In the genomic region with DNA sequence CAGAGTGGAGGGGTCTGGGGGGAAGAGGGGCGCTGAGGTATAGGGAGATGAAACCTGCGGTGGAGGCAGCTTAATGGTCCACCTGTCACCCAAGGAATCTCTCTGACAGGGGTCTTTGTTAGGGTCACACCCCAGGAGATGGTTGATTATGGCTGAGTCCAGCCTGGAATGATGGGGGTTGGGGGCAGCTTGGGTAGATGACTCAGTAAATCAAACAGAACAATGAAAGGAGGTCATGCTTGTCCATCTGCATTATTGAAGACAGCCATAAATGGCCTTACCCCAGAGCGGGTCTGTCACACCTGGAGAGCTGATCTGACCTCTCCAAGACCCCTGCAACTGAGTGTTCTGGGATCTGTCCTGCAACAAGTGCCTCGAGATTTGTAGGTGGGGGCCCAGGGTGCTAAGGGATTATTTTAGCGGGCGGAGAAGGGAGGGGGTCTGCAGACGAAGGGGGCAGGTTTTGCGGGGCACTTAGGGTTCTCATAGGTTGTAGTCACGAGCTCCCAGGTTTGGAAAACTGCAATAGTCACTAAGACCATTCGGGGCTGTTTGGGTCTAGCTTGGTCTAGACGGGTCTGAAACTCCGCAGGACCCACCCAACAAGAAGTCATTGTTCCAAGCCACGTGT, we compare ENCODE assay signal across 9 cellular contexts. TPM values are rescaled to one million over a fixed set of nuclear protein-coding genes. Genes with fewer than 3 reads are reported as not detected.
DNase-seq lines count a peak whose midpoint lies in the region; ATAC-seq and TF ChIP-seq lines count a peak whose summit lies in the region.
"Had no signal": no experiment of that assay in that cellular context is flagged by ENCODE, and none has a peak within 500 bp of the region (broad histone marks: within the 10 kb centered on the region; RNA-seq: fewer than 3 reads in every experiment).

No MANE protein-coding gene starts in this region.

- H2AFZ ChIP-seq in SK-N-SH (ENCODE audit: low read depth) = no peak overlapping the region

- peaks cover 0 to 1% of the 10 kb centered on the region in 2 experiments for H3K36me3 ChIP-seq in SK-N-SH (replicated peaks in 1 of 2; ENCODE audit: control insufficient read depth in 1 of 2, insufficient read depth in 2 of 2, low read length in 1 of 2)
- 0 out of 2 replicates have a peak, but pooled peaks cover 2% of the 10 kb centered on the region for H3K36me3 ChIP-seq in iPS DF 6.9 (ENCODE audit: control insufficient read depth, insufficient read depth, low read length)
- no peaks in the 10 kb centered on the region for H3K36me3 ChIP-seq in skeletal muscle tissue (ENCODE audit: control insufficient read depth in 3 of 3, insufficient read depth in 3 of 3, low read length in 3 of 3)

- DNase-seq in SK-N-SH (no peak), iPS DF 6.9 (ENCODE audit: low read depth, low spot score) (no peak), NCI-H2227 treated with DMSO at 0.1 percent for 48 hours (lab: John Stamatoyannopoulos, UW) (no peak), NOMO-1 treated with dmso at 0.1 percent for 144 hours (lab: John Stamatoyannopoulos, UW; ENCODE audit: unreplicated experiment) (no peak)

- 79% methylated on average over 12 of the region's 13 CpGs for WGBS in SK-N-SH (ENCODE audit: low lambda C conversion rate)
- WGBS in iPS DF 6.9 (ENCODE audit: insufficient coverage, insufficient read length) = no CpG with 5 or more reads among the region's 13 CpGs

- peaks cover 3% of the 10 kb centered on the region for H3F3A ChIP-seq in SK-N-SH (replicated peaks; ENCODE audit: insufficient read depth)

- TF ChIP-seq EP300 in SK-N-SH (IDR thresholded peaks at IDR 0.05; ENCODE audit: borderline replicate concordance in 1 of 2, low read depth in 1 of 2, low read length in 1 of 2) = no peak

- POLR2A ChIA-PET in SK-N-SH (lab: Yijun Ruan, JAX) = interaction anchor here (0.6 to 1.0 kb wide), 2 partner anchors 35 to 1097 kb away, joined by 3 to 4 read pairs; no protein-coding TSS in a partner anchor

- no peaks in the 10 kb centered on the region for H3K27me3 ChIP-seq in SK-N-SH (ENCODE audit: insufficient read depth)
- H3K27me3 ChIP-seq in iPS DF 6.9 (ENCODE audit: control insufficient read depth, insufficient read depth, low read length) = no peaks in the 10 kb centered on the region
- peaks cover 31 to 46% (median 38%) of the 10 kb centered on the region in 3 donors for H3K27me3 ChIP-seq in skeletal muscle tissue (ENCODE audit: control insufficient read depth in 3 of 3, insufficient read depth in 3 of 3, low read length in 3 of 3)

- peak overlapping the region; percentile 88 for H3K4me2 ChIP-seq in SK-N-SH

- TF ChIP-seq RAD21 in SK-N-SH (IDR thresholded peaks at IDR 0.05; ENCODE audit: low read length) = no peak

- H3K4me3 ChIP-seq in SK-N-SH (ENCODE audit: low read depth in 2 of 2, low read length in 1 of 2) (peak overlapping the region; percentile 55 to 86), iPS DF 6.9 (ENCODE audit: low read length) (peak overlapping the region; percentile 87; the same call in 1 of the 2 replicates), skeletal muscle tissue (ENCODE audit: low read length in 3 of 3) (peak overlapping the region in 2 of 3 donors; percentile 59 to 68)

- ATAC-seq in SK-N-SH treated with all-trans-retinoic acid at 6 μM for 48 hours (no peak), HG02759 (IDR thresholded peaks at IDR 0.05; ENCODE audit: unreplicated experiment) (no peak)

- TF ChIP-seq CTCF in SK-N-SH (IDR thresholded peaks at IDR 0.05) (no peak), VCaP (conservative IDR thresholded peaks at IDR 0.05) (no peak)

- H4K20me1 ChIP-seq in SK-N-SH (ENCODE audit: insufficient read depth) = no peaks in the 10 kb centered on the region

- CTCF ChIA-PET in SK-N-SH (lab: Yijun Ruan, JAX) = interaction anchor here (0.6 to 8.1 kb wide), 6 partner anchors 12 to 115 kb away, joined by 3 to 82 read pairs (median 4); no protein-coding TSS in a partner anchor

- H3K9me2 ChIP-seq in SK-N-SH = no peaks in the 10 kb centered on the region

- H3K4me1 ChIP-seq in SK-N-SH (ENCODE audit: control insufficient read depth in 1 of 2, insufficient read depth in 2 of 2, low read depth in 1 of 2, low read length in 1 of 2) = peaks cover 10 to 26% of the 10 kb centered on the region in 2 experiments; a peak in 2 of 4 replicates
- peaks cover 5% of the 10 kb centered on the region for H3K4me1 ChIP-seq in iPS DF 6.9 (ENCODE audit: control insufficient read depth, insufficient read depth, low read length)
- peaks cover 11 to 20% (median 17%) of the 10 kb centered on the region in 3 donors for H3K4me1 ChIP-seq in skeletal muscle tissue (ENCODE audit: control insufficient read depth in 3 of 3, insufficient read depth in 3 of 3, low read length in 3 of 3)

- H3K9me3 ChIP-seq in SK-N-SH (no peaks in the 10 kb centered on the region), iPS DF 6.9 (ENCODE audit: control insufficient read depth, insufficient read depth, low read length) (no peaks in the 10 kb centered on the region), skeletal muscle tissue (ENCODE audit: control insufficient read depth in 3 of 3, low read length in 3 of 3) (no peaks in the 10 kb centered on the region)

- peak overlapping the region in 1 of 2 experiments; percentile 72; a peak in 1 of 4 replicates for H3K27ac ChIP-seq in SK-N-SH (ENCODE audit: low read depth in 2 of 2, low read length in 1 of 2)
- H3K27ac ChIP-seq in VCaP = peak overlapping the region; percentile 83
- no peak overlapping the region for H3K27ac ChIP-seq in iPS DF 6.9 (ENCODE audit: low read length)
- no peak overlapping the region for H3K27ac ChIP-seq in skeletal muscle tissue (ENCODE audit: low read depth, low read length)
- H3K27ac ChIP-seq: skin epidermis had no signal

- H3K79me2 ChIP-seq in SK-N-SH (ENCODE audit: insufficient read depth) = peaks cover 36% of the 10 kb centered on the region

- no peak overlapping the region; the same call in 1 of the 2 replicates for H3K9ac ChIP-seq in SK-N-SH
- H3K9ac ChIP-seq in skeletal muscle tissue (ENCODE audit: low read depth in 1 of 3, low read length in 3 of 3) = no peak overlapping the region

TF ChIP-seq in SK-N-SH, 30 proteins besides CTCF, POLR2A, EP300 and RAD21 (continues in another document):
- TF ChIP-seq FOXJ3 (CRISPR knock-in tag; IDR thresholded peaks at IDR 0.05) = no peak
- TF ChIP-seq FOSL2 (IDR thresholded peaks at IDR 0.05; ENCODE audit: borderline replicate concordance, low read depth) = no peak
- no peak for TF ChIP-seq TAF1 (IDR thresholded peaks at IDR 0.05; ENCODE audit: borderline replicate concordance, low read depth, low read length)
- TF ChIP-seq RXRA (IDR thresholded peaks at IDR 0.05; ENCODE audit: borderline replicate concordance, low read depth) = no peak
- TF ChIP-seq TEAD4 (IDR thresholded peaks at IDR 0.05; ENCODE audit: borderline replicate concordance, insufficient read depth) = no peak
- no peak for TF ChIP-seq RFX5 (IDR thresholded peaks at IDR 0.05; ENCODE audit: low read length)
- no peak for TF ChIP-seq SMC3 (IDR thresholded peaks at IDR 0.05; ENCODE audit: low read depth, low read length)
- TF ChIP-seq, protein P1, sequence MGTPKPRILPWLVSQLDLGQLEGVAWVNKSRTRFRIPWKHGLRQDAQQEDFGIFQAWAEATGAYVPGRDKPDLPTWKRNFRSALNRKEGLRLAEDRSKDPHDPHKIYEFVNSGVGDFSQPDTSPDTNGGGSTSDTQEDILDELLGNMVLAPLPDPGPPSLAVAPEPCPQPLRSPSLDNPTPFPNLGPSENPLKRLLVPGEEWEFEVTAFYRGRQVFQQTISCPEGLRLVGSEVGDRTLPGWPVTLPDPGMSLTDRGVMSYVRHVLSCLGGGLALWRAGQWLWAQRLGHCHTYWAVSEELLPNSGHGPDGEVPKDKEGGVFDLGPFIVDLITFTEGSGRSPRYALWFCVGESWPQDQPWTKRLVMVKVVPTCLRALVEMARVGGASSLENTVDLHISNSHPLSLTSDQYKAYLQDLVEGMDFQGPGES (IDR thresholded peaks at IDR 0.05; ENCODE audit: low read depth, low read length) = no peak

TF ChIP-seq in SK-N-SH treated with all-trans-retinoic acid at 6 μM for 48 hours, 23 proteins besides CTCF, POLR2A, EP300 and RAD21 (continues in another document):
- TF ChIP-seq, protein P2, sequence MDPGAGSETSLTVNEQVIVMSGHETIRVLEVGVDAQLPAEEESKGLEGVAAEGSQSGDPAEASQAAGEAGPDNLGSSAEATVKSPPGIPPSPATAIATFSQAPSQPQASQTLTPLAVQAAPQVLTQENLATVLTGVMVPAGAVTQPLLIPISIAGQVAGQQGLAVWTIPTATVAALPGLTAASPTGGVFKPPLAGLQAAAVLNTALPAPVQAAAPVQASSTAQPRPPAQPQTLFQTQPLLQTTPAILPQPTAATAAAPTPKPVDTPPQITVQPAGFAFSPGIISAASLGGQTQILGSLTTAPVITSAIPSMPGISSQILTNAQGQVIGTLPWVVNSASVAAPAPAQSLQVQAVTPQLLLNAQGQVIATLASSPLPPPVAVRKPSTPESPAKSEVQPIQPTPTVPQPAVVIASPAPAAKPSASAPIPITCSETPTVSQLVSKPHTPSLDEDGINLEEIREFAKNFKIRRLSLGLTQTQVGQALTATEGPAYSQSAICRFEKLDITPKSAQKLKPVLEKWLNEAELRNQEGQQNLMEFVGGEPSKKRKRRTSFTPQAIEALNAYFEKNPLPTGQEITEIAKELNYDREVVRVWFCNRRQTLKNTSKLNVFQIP (CRISPR knock-in tag; IDR thresholded peaks at IDR 0.05; ENCODE audit: borderline replicate concordance, low read depth) = no peak
- TF ChIP-seq GLIS3 (CRISPR knock-in tag; IDR thresholded peaks at IDR 0.05) (no peak), CSDC2 (CRISPR knock-in tag; IDR thresholded peaks at IDR 0.05) (no peak), ISL1 (CRISPR knock-in tag; IDR thresholded peaks at IDR 0.05) (no peak), RARB (CRISPR knock-in tag; IDR thresholded peaks at IDR 0.05) (no peak), TCF4 (CRISPR knock-in tag; IDR thresholded peaks at IDR 0.05; ENCODE audit: borderline replicate concordance) (no peak), ZC3H10 (CRISPR knock-in tag; IDR thresholded peaks at IDR 0.05) (no peak), ZFP30 (CRISPR knock-in tag; IDR thresholded peaks at IDR 0.05) (no peak), ZNF70 (CRISPR knock-in tag; IDR thresholded peaks at IDR 0.05) (no peak), OSR1 (CRISPR knock-in tag; IDR thresholded peaks at IDR 0.05) (no peak), ZFP3 (CRISPR knock-in tag; IDR thresholded peaks at IDR 0.05) (no peak), ARNTL (CRISPR knock-in tag; IDR thresholded peaks at IDR 0.05; ENCODE audit: borderline replicate concordance, low read depth) (no peak)

RNA-seq across cellular contexts. Expression of a gene that starts 0.8 kb away (rescaled TPM):
- polyA plus RNA-seq in SK-N-SH (2012; rRNA removed) = 668 and 695 TPM in 2 replicates
- 286 and 490 TPM in 2 replicates for polyA plus RNA-seq in SK-N-SH (2012; cell fraction: cytosol; rRNA removed)
- 566 and 589 TPM in 2 replicates for polyA plus RNA-seq in SK-N-SH (2012; cell fraction: nucleus; rRNA removed)
- total RNA-seq in skeletal muscle tissue = 99.7 TPM
